15 cellular contexts compared by ENCODE assay signal in the genomic region with DNA sequence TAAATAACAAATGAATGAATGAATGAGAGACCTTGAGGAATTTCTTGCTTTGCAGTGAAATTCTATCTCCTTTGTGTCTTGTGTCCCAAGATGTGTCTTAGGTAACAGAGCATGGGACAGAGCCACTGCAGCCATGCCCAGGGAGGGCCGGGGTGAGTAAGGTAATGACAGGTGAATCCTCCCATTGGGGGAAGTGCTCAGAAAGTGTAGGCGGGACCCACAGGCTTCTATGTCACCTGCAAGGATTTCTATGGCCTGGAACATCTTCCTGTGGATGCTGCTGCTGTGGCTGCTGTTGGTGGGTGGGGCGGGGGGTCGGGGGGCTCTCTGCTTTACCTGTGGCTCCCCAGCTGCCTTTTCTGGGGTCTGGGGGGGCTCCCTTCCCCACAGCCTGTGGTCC.
"Had no signal": no experiment of that assay in that cellular context is flagged by ENCODE, and none has a peak within 500 bp of the region (broad histone marks: within the 10 kb centered on the region; RNA-seq: fewer than 3 reads in every experiment).

No MANE protein-coding gene starts in this region.

- H3K4me2 ChIP-seq: neural progenitor cell, smooth muscle cell had no signal

- ATAC-seq: activated CD4-positive, alpha-beta T cell treated with anti-CD3 and anti-CD28 coated beads for 36 hours; stimulated activated memory B cell treated with anti-CD40 and anti-IgM and Interleukin-4, amounts not matched to agents 10 μg/mL and 1 μg/mL and 100 μg/mL, for 72 hours had no signal

- H3K27ac ChIP-seq: colonic mucosa, neural progenitor cell, parathyroid adenoma, upper lobe of left lung had no signal

- H3K36me3 Mint-ChIP-seq: mesothelial cell of epicardium; neural progenitor cell; stimulated activated memory B cell treated with anti-CD40 and anti-IgM and Interleukin-4, amounts not matched to agents 10 μg/mL and 1 μg/mL and 100 μg/mL, for 72 hours had no signal

- H3K27me3 ChIP-seq: colonic mucosa, neural progenitor cell, upper lobe of left lung had no signal

- H3K27ac Mint-ChIP-seq: activated CD4-positive, alpha-beta T cell treated with anti-CD3 and anti-CD28 coated beads for 36 hours; mesothelial cell of epicardium; stimulated activated memory B cell treated with anti-CD40 and anti-IgM and Interleukin-4, amounts not matched to agents 10 μg/mL and 1 μg/mL and 100 μg/mL, for 72 hours had no signal

- H3K27me3 Mint-ChIP-seq: activated CD4-positive, alpha-beta T cell treated with anti-CD3 and anti-CD28 coated beads for 36 hours had no signal

- H3K4me3 Mint-ChIP-seq: activated CD4-positive, alpha-beta T cell treated with anti-CD3 and anti-CD28 coated beads for 36 hours; mesothelial cell of epicardium; neural progenitor cell; stimulated activated memory B cell treated with anti-CD40 and anti-IgM and Interleukin-4, amounts not matched to agents 10 μg/mL and 1 μg/mL and 100 μg/mL, for 72 hours had no signal

- H3K4me1 Mint-ChIP-seq: stimulated activated memory B cell treated with anti-CD40 and anti-IgM and Interleukin-4, amounts not matched to agents 10 μg/mL and 1 μg/mL and 100 μg/mL, for 72 hours had no signal

- H2AFZ ChIP-seq: neural progenitor cell, parathyroid adenoma had no signal

- H3K36me3 ChIP-seq: colonic mucosa, neural progenitor cell, upper lobe of left lung had no signal

- H3K4me1 ChIP-seq: colonic mucosa had no signal

- H3K9me3 Mint-ChIP-seq: neural progenitor cell had no signal

- H3K79me2 ChIP-seq: parathyroid adenoma had no signal

- H3K4me3 ChIP-seq: colonic mucosa, neural progenitor cell, smooth muscle cell, upper lobe of left lung had no signal

- DNase-seq: activated CD4-positive, alpha-beta T cell treated with anti-CD3 and anti-CD28 coated beads for 36 hours; activated gamma-delta T cell; activated T-cell treated with anti-CD3 and anti-CD28 coated beads for 4 hours; caudate nucleus; colonic mucosa; effector CD4-positive, alpha-beta T cell; retina; substantia nigra; T-helper 9 cell had no signal
